Comparison of ENCODE assay signal across 14 cellular contexts in genomic region chr4:85399270-85399669, GRCh38.
DNase-seq lines count a peak whose midpoint lies in the region; ATAC-seq lines count a peak whose summit lies in the region.
"Had no signal": no experiment of that assay in that cellular context is flagged by ENCODE, and none has a peak within 500 bp of the region (broad histone marks: within the 10 kb centered on the region; RNA-seq: fewer than 3 reads in every experiment).

No MANE protein-coding gene starts in this region.

- no peak overlapping the region for H3K4me3 Mint-ChIP-seq in stimulated activated naive CD8-positive, alpha-beta T cell treated with anti-CD3 and anti-CD28 coated beads, Interleukin-15, amount 100 ng/mL, for 72 hours
- H3K4me3 Mint-ChIP-seq in activated CD8-positive, alpha-beta memory T cell treated with anti-CD3 and anti-CD28 coated beads, Interleukin-2, amount 10 ng/mL, durations not matched to agents 7 days and 5 days: no peak overlapping the region

- no peaks in the 10 kb centered on the region for H3K27me3 Mint-ChIP-seq in stimulated activated naive CD8-positive, alpha-beta T cell treated with anti-CD3 and anti-CD28 coated beads, Interleukin-15, amount 100 ng/mL, for 72 hours
- H3K27me3 Mint-ChIP-seq in activated CD8-positive, alpha-beta memory T cell treated with anti-CD3 and anti-CD28 coated beads, Interleukin-2, amount 10 ng/mL, durations not matched to agents 7 days and 5 days: no peaks in the 10 kb centered on the region

- no peaks in the 10 kb centered on the region for H3K36me3 Mint-ChIP-seq in activated CD8-positive, alpha-beta memory T cell treated with anti-CD3 and anti-CD28 coated beads, Interleukin-2, amount 10 ng/mL, durations not matched to agents 7 days and 5 days

- intact Hi-C loops in left colon (cut with DNase I, micrococcal nuclease): no loop called here

- CTCF ChIA-PET in activated CD8-positive, alpha-beta memory T cell treated with anti-CD3 and anti-CD28 coated beads, Interleukin-2, amount 10 ng/mL, durations not matched to agents 7 days and 5 days (lab: Charles Lee): no interaction called here

- no peaks in the 10 kb centered on the region for H3K4me1 Mint-ChIP-seq in stimulated activated naive CD8-positive, alpha-beta T cell treated with anti-CD3 and anti-CD28 coated beads, Interleukin-15, amount 100 ng/mL, for 72 hours
- no peaks in the 10 kb centered on the region for H3K4me1 Mint-ChIP-seq in activated CD8-positive, alpha-beta memory T cell treated with anti-CD3 and anti-CD28 coated beads, Interleukin-2, amount 10 ng/mL, durations not matched to agents 7 days and 5 days

- DNase-seq in left colon (no peak), midbrain (lab: John Stamatoyannopoulos, UW) (no peak)
- DNase-seq in stimulated activated naive CD8-positive, alpha-beta T cell treated with anti-CD3 and anti-CD28 coated beads, Interleukin-15, amount 100 ng/mL, for 72 hours: no peak
- DNase-seq in activated CD8-positive, alpha-beta memory T cell treated with anti-CD3 and anti-CD28 coated beads, Interleukin-2, amount 10 ng/mL, durations not matched to agents 7 days and 5 days: no peak
- DNase-seq: activated CD4-positive, alpha-beta T cell treated with anti-CD3 and anti-CD28 coated beads for 48 hours; activated gamma-delta T cell; COR-L47; KG1; mucosa of descending colon; NCI-H2081 treated with DMSO at 0.1 percent for 48 hours; psoas muscle had no signal

- peaks cover 0 to 7% of the 10 kb centered on the region in 2 donors for H3K9me3 Mint-ChIP-seq in stimulated activated naive CD8-positive, alpha-beta T cell treated with anti-CD3 and anti-CD28 coated beads, Interleukin-15, amount 100 ng/mL, for 72 hours
- no peaks in the 10 kb centered on the region for H3K9me3 Mint-ChIP-seq in activated CD8-positive, alpha-beta memory T cell treated with anti-CD3 and anti-CD28 coated beads, Interleukin-2, amount 10 ng/mL, durations not matched to agents 7 days and 5 days (ENCODE audit: low read depth)

- H3K27ac Mint-ChIP-seq in stimulated activated naive CD8-positive, alpha-beta T cell treated with anti-CD3 and anti-CD28 coated beads, Interleukin-15, amount 100 ng/mL, for 72 hours: no peak overlapping the region
- H3K27ac Mint-ChIP-seq in activated CD8-positive, alpha-beta memory T cell treated with anti-CD3 and anti-CD28 coated beads, Interleukin-2, amount 10 ng/mL, durations not matched to agents 7 days and 5 days: no peak overlapping the region

- peak; percentile 80 for ATAC-seq in GM19455 (IDR thresholded peaks at IDR 0.05; ENCODE audit: unreplicated experiment)
- ATAC-seq in HG02763 (IDR thresholded peaks at IDR 0.05; ENCODE audit: unreplicated experiment): peak; percentile 70
- ATAC-seq in HG03457 (IDR thresholded peaks at IDR 0.05; ENCODE audit: unreplicated experiment): peak; percentile 75
- no peak for ATAC-seq in left colon
- no peak for ATAC-seq in stimulated activated naive CD8-positive, alpha-beta T cell treated with anti-CD3 and anti-CD28 coated beads, Interleukin-15, amount 100 ng/mL, for 72 hours
- ATAC-seq in activated CD8-positive, alpha-beta memory T cell treated with anti-CD3 and anti-CD28 coated beads, Interleukin-2, amount 10 ng/mL, durations not matched to agents 7 days and 5 days: no peak
- ATAC-seq: mucosa of descending colon, psoas muscle had no signal

Comparison
In these comparisons a context has a peak if more than half of its experiments do, and no peak if none do; other contexts are left out.
1. ATAC-seq: peak in GM19455 (single experiment), HG02763 (single experiment) and HG03457 (single experiment); none in left colon (single experiment), stimulated activated naive CD8-positive, alpha-beta T cell treated with anti-CD3 and anti-CD28 coated beads, Interleukin-15, amount 100 ng/mL, for 72 hours (single experiment) and activated CD8-positive, alpha-beta memory T cell treated with anti-CD3 and anti-CD28 coated beads, Interleukin-2, amount 10 ng/mL, durations not matched to agents 7 days and 5 days (single experiment).